ENCODE assay signal across 23 cellular contexts in the genomic region with DNA sequence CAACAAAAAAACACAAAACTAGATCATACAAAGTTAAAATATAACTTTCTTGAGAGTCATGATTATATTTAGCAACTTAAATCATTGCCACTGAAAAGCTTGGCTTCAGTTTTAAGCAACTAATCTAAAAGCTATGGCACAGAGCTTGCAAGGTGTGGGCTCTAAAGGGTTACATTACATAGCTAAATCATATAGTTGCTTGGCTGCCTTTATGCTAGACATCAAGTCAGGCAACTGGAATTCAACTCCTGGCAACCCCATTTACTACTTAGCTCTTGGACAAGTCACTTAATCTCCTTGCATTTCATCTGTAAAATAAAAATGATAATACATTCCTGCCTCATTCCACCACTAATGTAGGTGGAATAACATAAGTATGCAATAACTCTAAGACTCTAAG. TPM values are rescaled to one million over a fixed set of nuclear protein-coding genes. Genes with fewer than 3 reads are reported as not detected.
DNase-seq lines count a peak whose midpoint lies in the region; ATAC-seq and TF ChIP-seq lines count a peak whose summit lies in the region.
"Had no signal": no experiment of that assay in that cellular context is flagged by ENCODE, and none has a peak within 500 bp of the region (broad histone marks: within the 10 kb centered on the region; RNA-seq: fewer than 3 reads in every experiment).

No MANE protein-coding gene starts in this region.

- ATAC-seq in GM19397 (IDR thresholded peaks at IDR 0.05; ENCODE audit: unreplicated experiment) (no peak), gastrocnemius medialis (no peak)
- ATAC-seq: body of pancreas, left ventricle myocardium superior had no signal

- no peaks in the 10 kb centered on the region for H3K79me2 ChIP-seq in GM23248 (ENCODE audit: insufficient read depth)
- H3K79me2 ChIP-seq: parathyroid adenoma had no signal

- in situ Hi-C loops in GM23248 (cut with MboI) (loop anchor here (25.0 kb wide), 1 partner anchor 248 kb away; no protein-coding TSS in a partner anchor), astrocyte of the spinal cord (cut with HindIII; ENCODE audit: low sequenced_read_pairs) (no loop called here), gastrocnemius medialis (cut with MboI; ENCODE audit: low sequenced_read_pairs in 4 of 4) (no loop called here)

- intact Hi-C loops in gastrocnemius medialis (cut with DNase I; ENCODE audit: low total_unique reads): no loop called here

- H3K9me3 ChIP-seq in GM23248 (ENCODE audit: low read depth) (no peaks in the 10 kb centered on the region), gastrocnemius medialis (no peaks in the 10 kb centered on the region)
- H3K9me3 ChIP-seq: body of pancreas, Caco-2, colonic mucosa, uterus had no signal

- TF ChIP-seq CTCF in astrocyte of the spinal cord (IDR thresholded peaks at IDR 0.05; ENCODE audit: low read depth, low read length) (no peak), gastrocnemius medialis (IDR thresholded peaks at IDR 0.05 in 4 of 5, conservative IDR thresholded peaks at IDR 0.05 in 1 of 5) (no peak)

- DNase-seq in GM23248: peak; percentile 82
- peak; percentile 52 for DNase-seq in astrocyte of the spinal cord (ENCODE audit: low read depth, low spot score)
- DNase-seq in fibroblast of the conjunctiva (ENCODE audit: low read depth): peak; percentile 17
- peak; percentile 24 for DNase-seq in skeletal muscle cell (ENCODE audit: low read depth)
- no peak for DNase-seq in gastrocnemius medialis
- no peak for DNase-seq in KG1 (lab: John Stamatoyannopoulos, UW)
- DNase-seq: activated CD4-positive, alpha-beta T cell treated with anti-CD3 and anti-CD28 coated beads, Interleukin-2, amount 50 U/mL, for 1 hour; body of pancreas; Caco-2; colonic mucosa; H9; left ventricle myocardium superior; MM.1S; NCI-H146; NCI-H526 treated with DMSO at 0.1 percent for 48 hours; RPMI8226; uterus had no signal

- no peaks in the 10 kb centered on the region for H4K20me1 ChIP-seq in GM23248 (ENCODE audit: insufficient read depth)

- no peak overlapping the region for H3K9ac ChIP-seq in GM23248
- H3K9ac ChIP-seq: parathyroid adenoma had no signal

- TF ChIP-seq POLR2A in gastrocnemius medialis (IDR thresholded peaks at IDR 0.05): no peak

- H3K27me3 ChIP-seq in GM23248 (replicated peaks; ENCODE audit: insufficient read depth) (no peaks in the 10 kb centered on the region), gastrocnemius medialis (no peaks in the 10 kb centered on the region)
- H3K27me3 ChIP-seq: body of pancreas, colonic mucosa, uterus had no signal

- H3K4me3 ChIP-seq in GM23248: no peak overlapping the region
- no peak overlapping the region for H3K4me3 ChIP-seq in astrocyte of the spinal cord (ENCODE audit: low read depth, low read length)
- H3K4me3 ChIP-seq in skeletal muscle cell (ENCODE audit: low read depth, low read length): no peak overlapping the region
- H3K4me3 ChIP-seq in gastrocnemius medialis: no peak overlapping the region
- H3K4me3 ChIP-seq: body of pancreas, colonic mucosa, SK-N-MC, uterus had no signal

- H3K4me1 ChIP-seq in GM23248 (ENCODE audit: insufficient read depth): peaks cover 10% of the 10 kb centered on the region
- H3K4me1 ChIP-seq in gastrocnemius medialis: peaks cover 0 to 4% of the 10 kb centered on the region in 2 donors
- H3K4me1 ChIP-seq: Caco-2, colonic mucosa, uterus had no signal

- no peaks in the 10 kb centered on the region for H3K9me2 ChIP-seq in GM23248 (ENCODE audit: insufficient read depth)

- H3K4me2 ChIP-seq in GM23248 (ENCODE audit: unreplicated experiment): peak overlapping the region; percentile 35

- 0 out of 2 replicates have a peak, but pooled peaks cover 8% of the 10 kb centered on the region for H3F3A ChIP-seq in GM23248 (ENCODE audit: insufficient read depth)

- H3K36me3 ChIP-seq in GM23248 (ENCODE audit: low read depth): no peaks in the 10 kb centered on the region
- H3K36me3 ChIP-seq in gastrocnemius medialis: no peaks in the 10 kb centered on the region
- H3K36me3 ChIP-seq: colonic mucosa, uterus had no signal

- no peak overlapping the region for H2AFZ ChIP-seq in GM23248

- peak overlapping the region; percentile 42; the same call in 1 of the 2 replicates for H3K27ac ChIP-seq in GM23248
- no peak overlapping the region for H3K27ac ChIP-seq in gastrocnemius medialis
- H3K27ac ChIP-seq: body of pancreas, colonic mucosa, parathyroid adenoma, SK-N-MC, uterus, VCaP had no signal

RNA-seq across cellular contexts. Expression of gene GCM1, which starts 40.9 kb away (rescaled TPM):
- not detected in 2 replicates for total RNA-seq in GM23248 (2014; rRNA removed; shearing (Covaris generic))
- not detected in 2 replicates for polyA plus RNA-seq in GM23248 (2016; fragmentation: Nextera tagmentation; extraction: Ambion mirVana)
- total RNA-seq in gastrocnemius medialis: not detected
- total RNA-seq: colonic mucosa, fibroblast of villous mesenchyme, H9, left ventricle myocardium superior, temporal lobe, uterus had no signal

Comparison
In these comparisons a context has a peak if more than half of its experiments do, and no peak if none do; other contexts are left out.
1. DNase-seq: peak in GM23248 (single experiment), astrocyte of the spinal cord (single experiment), fibroblast of the conjunctiva (single experiment) and skeletal muscle cell (single experiment); none in gastrocnemius medialis (0 of 2) and KG1 (single experiment).